Comparison of ENCODE assay signal across 27 cellular contexts in the genomic region with DNA sequence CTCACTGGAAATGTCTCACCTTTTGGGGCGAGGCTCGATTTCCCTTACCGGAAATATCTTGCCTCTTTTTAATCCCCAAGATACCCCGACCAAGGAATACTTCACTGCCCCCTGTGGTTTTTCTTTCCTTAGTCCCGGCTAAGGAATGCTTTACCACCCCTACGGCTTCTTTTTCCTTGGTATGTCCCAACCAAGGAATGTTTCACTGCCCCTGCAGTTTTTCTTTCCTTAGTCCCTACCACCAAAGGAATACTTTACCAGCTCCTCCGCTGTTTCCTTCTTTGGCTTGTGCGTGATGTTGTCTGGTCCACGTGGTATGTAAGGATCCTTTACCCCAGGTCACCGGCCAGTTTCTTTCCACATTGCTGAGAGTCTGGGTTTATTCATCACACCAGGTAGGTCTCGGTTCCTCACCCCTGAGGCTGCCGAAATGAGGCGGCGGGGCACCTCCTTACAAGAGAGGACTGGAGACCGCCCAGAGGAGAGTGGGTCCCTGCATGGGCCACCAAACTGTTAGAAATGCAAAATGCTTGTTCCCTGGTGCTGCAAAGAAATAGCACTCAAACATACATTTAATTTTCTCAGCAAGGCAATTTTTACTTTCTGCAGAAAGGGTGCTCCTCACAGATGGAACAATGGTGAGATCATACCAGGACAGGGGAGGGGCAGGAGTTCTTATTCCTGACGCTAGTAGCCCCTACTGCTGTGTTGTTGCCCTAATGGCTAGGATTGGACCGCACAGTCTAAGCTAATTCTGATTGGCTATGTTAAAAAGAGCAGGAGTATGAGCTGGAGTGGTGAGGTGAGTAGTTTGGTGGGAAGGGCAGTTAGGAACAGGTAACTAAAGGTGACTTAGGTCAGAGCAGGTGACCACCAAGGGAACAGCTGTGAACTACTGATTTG. TPM values are rescaled to one million over a fixed set of nuclear protein-coding genes. Genes with fewer than 3 reads are reported as not detected.
A peak's percentile ranks its signal among the peaks of the same experiment; 100 is the strongest.
DNase-seq lines count a peak whose midpoint lies in the region; ATAC-seq, FAIRE-seq and TF ChIP-seq lines count a peak whose summit lies in the region.
"Had no signal": no experiment of that assay in that cellular context is flagged by ENCODE, and none has a peak within 500 bp of the region (broad histone marks: within the 10 kb centered on the region; RNA-seq: fewer than 3 reads in every experiment).

No MANE protein-coding gene starts in this region.

- TF ChIP-seq CTCF in GM12878 (IDR thresholded peaks at IDR 0.05 in 2 of 3, conservative IDR thresholded peaks at IDR 0.05 in 1 of 3; ENCODE audit: control insufficient read depth in 2 of 3, extremely low read depth in 1 of 3, insufficient read depth in 1 of 3, low read depth in 3 of 3, low read length in 3 of 3) (no peak), sigmoid colon (IDR thresholded peaks at IDR 0.05) (no peak)

- H3K27me3 ChIP-seq in HUES48 (ENCODE audit: control insufficient read depth, insufficient read depth, low read length) (no peaks in the 10 kb centered on the region), GM12878 (replicated peaks in 1 of 2; ENCODE audit: control insufficient read depth in 2 of 2, insufficient read depth in 2 of 2, low read length in 1 of 2) (no peaks in the 10 kb centered on the region; a peak in 1 of 4 replicates), iPS-20b (ENCODE audit: insufficient read depth, low read length) (no peaks in the 10 kb centered on the region), sigmoid colon (no peaks in the 10 kb centered on the region)

- TF ChIP-seq EP300 in GM12878 (IDR thresholded peaks at IDR 0.05; ENCODE audit: borderline replicate concordance in 1 of 2, control insufficient read depth in 1 of 2, low read depth in 2 of 2, low read length in 2 of 2) (no peak), sigmoid colon (IDR thresholded peaks at IDR 0.05) (no peak)

- DNase-seq in GM12878 (ENCODE audit: low read depth, low spot score), result no peak
- DNase-seq in sigmoid colon, result peak; percentile 13
- no peak for DNase-seq in 8988T
- no peak for DNase-seq in stimulated activated CD4-positive, alpha-beta T cell treated with anti-CD3 and anti-CD28 coated beads, Interleukin-2, amount 100 ng/mL, for 48 hours
- no peak for DNase-seq in SW480 (ENCODE audit: low spot score)
- DNase-seq: activated CD4-positive, alpha-beta T cell treated with anti-CD3 and anti-CD28 coated beads, Interleukin-2, amount 50 U/mL, for 48 hours; activated gamma-delta T cell treated with Interleukin-2 at 50 U/mL for 16 hours; activated naive CD8-positive, alpha-beta T cell treated with anti-CD3 and anti-CD28 coated beads, Interleukin-2, amount 50 U/mL, for 24 hours; activated T-cell treated with anti-CD3 and anti-CD28 coated beads, Interleukin-2, amount 50 U/mL, for 48 hours; C1 segment of cervical spinal cord; dermis blood vessel endothelial cell; immature natural killer cell; mesenchymal stem cell; NCI-H1092; NCI-H187 treated with DMSO at 0.1 percent for 48 hours; NCI-H2171; NCI-H524 treated with DMSO at 0.1 percent for 48 hours; occipital lobe; psoas muscle; trophoblast cell had no signal

- 65% methylated on average over 14 of the region's 17 CpGs for WGBS in GM12878 (ENCODE audit: insufficient coverage, insufficient replicate concordance, low lambda C conversion rate, missing lambda C conversion rate)
- WGBS in sigmoid colon, 2 donors, result 95% methylated on average over 17 of the region's 17 CpGs

- peaks cover 32% of the 10 kb centered on the region for H3K9me3 ChIP-seq in HUES48 (ENCODE audit: control insufficient read depth, insufficient read depth, low read length)
- H3K9me3 ChIP-seq in GM12878 (replicated peaks; ENCODE audit: control insufficient read depth, insufficient read depth, low read length), result peaks cover 10% of the 10 kb centered on the region
- peaks cover 35% of the 10 kb centered on the region for H3K9me3 ChIP-seq in iPS-20b (ENCODE audit: insufficient read depth, low read depth, low read length)
- H3K9me3 ChIP-seq in sigmoid colon, result peaks cover 10 to 18% (median 15%) of the 10 kb centered on the region in 4 donors

- POLR2A ChIA-PET in GM12878 (lab: Charles Lee), result no interaction called here

- BruUV-seq in GM12878 (replicated peaks; lab: Mats Ljungman, UMichigan), result no TSS peak

- no peaks in the 10 kb centered on the region for H4K20me1 ChIP-seq in GM12878 (ENCODE audit: control insufficient read depth, insufficient read depth)

- H3K9ac ChIP-seq in HUES48 (ENCODE audit: low read depth, low read length), result no peak overlapping the region
- no peak overlapping the region for H3K9ac ChIP-seq in GM12878 (ENCODE audit: control insufficient read depth, insufficient read depth, low read length)
- H3K9ac ChIP-seq in iPS-20b (ENCODE audit: low read depth, low read length), result no peak overlapping the region

- CTCF ChIA-PET in GM12878 (lab: Yijun Ruan, JAX), result no interaction called here

- peak overlapping the region; percentile 20 for H3K4me3 ChIP-seq in HUES48 (ENCODE audit: low read depth, low read length)
- no peak overlapping the region for H3K4me3 ChIP-seq in GM12878
- peak overlapping the region; percentile 40 for H3K4me3 ChIP-seq in iPS-20b (ENCODE audit: low read length)
- no peak overlapping the region for H3K4me3 ChIP-seq in sigmoid colon
- H3K4me3 ChIP-seq: psoas muscle had no signal

- no peak for ATAC-seq in GM12878
- ATAC-seq: activated CD4-positive, CD25-positive, alpha-beta regulatory T cell treated with anti-CD3 and anti-CD28 coated beads, Interleukin-2, amount 50 U/mL, for 24 hours; activated naive CD8-positive, alpha-beta T cell treated with anti-CD3 and anti-CD28 coated beads, Interleukin-2, amount 50 U/mL, for 24 hours; left lobe of liver; psoas muscle; stimulated activated memory B cell treated with anti-CD40 and anti-IgM and Interleukin-4, amounts not matched to agents 10 μg/mL and 1 μg/mL and 100 μg/mL, for 72 hours had no signal

- H3K4me2 ChIP-seq in GM12878 (ENCODE audit: control insufficient read depth, insufficient read depth), result no peak overlapping the region

- no peak for TF ChIP-seq RAD21 in GM12878 (IDR thresholded peaks at IDR 0.05; ENCODE audit: insufficient read depth, low read depth, low read length)

- H3K36me3 ChIP-seq in HUES48 (ENCODE audit: control insufficient read depth, insufficient read depth, low read length) (no peaks in the 10 kb centered on the region), GM12878 (ENCODE audit: control insufficient read depth in 2 of 2, insufficient read depth in 2 of 2, low read length in 1 of 2) (no peaks in the 10 kb centered on the region), iPS-20b (ENCODE audit: insufficient read depth, low read depth, low read length) (peaks cover 7% of the 10 kb centered on the region; the same call in 1 of the 2 replicates), sigmoid colon (no peaks in the 10 kb centered on the region)

- SMC1A ChIA-PET in GM12878 (lab: Charles Lee; ENCODE audit: uncharacterized antibody, unreplicated experiment), result interaction anchor here (1.1 kb wide), 1 partner anchor 16 kb away, joined by 3 read pairs; no protein-coding TSS in a partner anchor

- H2AFZ ChIP-seq in GM12878 (ENCODE audit: control insufficient read depth, low read depth, low read length), result no peak overlapping the region

- in situ Hi-C loops in GM12878 (cut with MboI), result no loop called here

- FAIRE-seq in GM12878 (lab: Jason Lieb, UNC), result no peak
- FAIRE-seq: endothelial cell of umbilical vein, frontal cortex had no signal

- H3K4me1 ChIP-seq in HUES48 (ENCODE audit: control insufficient read depth, insufficient read depth, low read length), result peaks cover 33% of the 10 kb centered on the region
- H3K4me1 ChIP-seq in GM12878 (ENCODE audit: control insufficient read depth, insufficient read depth, low read length), result no peaks in the 10 kb centered on the region
- peaks cover 22% of the 10 kb centered on the region for H3K4me1 ChIP-seq in iPS-20b (ENCODE audit: insufficient read depth, low read length)
- no peaks in the 10 kb centered on the region for H3K4me1 ChIP-seq in sigmoid colon
- H3K4me1 ChIP-seq: psoas muscle had no signal

- H3K27ac ChIP-seq in HUES48 (ENCODE audit: low read depth, low read length), result no peak overlapping the region
- H3K27ac ChIP-seq in GM12878 (ENCODE audit: control insufficient read depth, insufficient read depth), result no peak overlapping the region
- H3K27ac ChIP-seq in iPS-20b (ENCODE audit: low read length), result no peak overlapping the region
- no peak overlapping the region for H3K27ac ChIP-seq in sigmoid colon
- H3K27ac ChIP-seq: psoas muscle had no signal

- intact Hi-C loops in GM12878 (cut with micrococcal nuclease; ENCODE audit: unreplicated experiment), result no loop called here
- intact Hi-C loops in sigmoid colon (cut with DNase I), result no loop called here

- RAD21 ChIA-PET in GM12878 (lab: Charles Lee; ENCODE audit: unreplicated experiment), result no interaction called here

- no peaks in the 10 kb centered on the region for H3K79me2 ChIP-seq in GM12878 (ENCODE audit: control insufficient read depth, insufficient read depth, low read length)

- TF ChIP-seq POLR2A in GM12878 (IDR thresholded peaks at IDR 0.05; ENCODE audit: low read depth, low read length), result no peak
- no peak for TF ChIP-seq POLR2A in sigmoid colon (IDR thresholded peaks at IDR 0.05)

RNA-seq across cellular contexts. Expression of a gene that starts 33.4 kb away (rescaled TPM):
- total RNA-seq in GM12878 (2013; cell fraction: nucleolus; rRNA removed), result 321 and 343 TPM in 2 replicates
- total RNA-seq in GM12878 (2014; rRNA removed), result 31.6 and 34.9 TPM in 2 replicates
- total RNA-seq in GM12878 (2014; rRNA removed; fragmentation: Illumina TruSeq; extraction: Trizol), result 33.1 and 36.5 TPM in 2 replicates
- 53.4 and 62.4 TPM in 2 replicates for total RNA-seq in GM12878 (2021)
- 16.2 TPM for polyA plus RNA-seq in GM12878 (2011; ENCODE audit: low read depth)
- polyA plus RNA-seq in GM12878 (2011; rRNA removed), result 9.9 and 13.2 TPM in 2 replicates
- 9.4 and 15.1 TPM in 2 replicates for polyA plus RNA-seq in GM12878 (2011; cell fraction: cytosol; rRNA removed)
- polyA plus RNA-seq in GM12878 (2011; cell fraction: nucleus; rRNA removed), result 47.2 and 56.6 TPM in 2 replicates
- polyA plus RNA-seq in GM12878 (2012), result 24.0 and 32.4 TPM in 2 replicates
- 28.7 and 31.3 TPM in 2 replicates for polyA plus RNA-seq in GM12878 (2014; fragmentation: Illumina TruSeq; extraction: Trizol)
- polyA plus RNA-seq in GM12878 (2014; fragmentation: Nextera tagmentation; extraction: Ambion mirVana), result 1 to 10 TPM; 1.4 to 4.4 TPM
- polyA plus RNA-seq in GM12878 (2014; rRNA removed), result 27.6 and 32.8 TPM in 2 replicates
- 10 to 100 TPM; 33.8 to 37.2 TPM for polyA plus RNA-seq in GM12878 (2016; fragmentation: Nextera tagmentation; extraction: Ambion mirVana)
- polyA minus RNA-seq in GM12878 (2011; rRNA and poly(A)+ RNA removed), result 63.4 and 67.7 TPM in 2 replicates
- 16.7 and 19.8 TPM in 2 replicates for polyA minus RNA-seq in GM12878 (2011; cell fraction: cytosol; rRNA and poly(A)+ RNA removed)
- 120 and 193 TPM in 2 replicates for polyA minus RNA-seq in GM12878 (2011; cell fraction: nucleus; rRNA and poly(A)+ RNA removed)
- total RNA-seq in sigmoid colon, result 100 to 1,000 TPM in 1 of 4 donors, 10 to 100 TPM in 3; 53.9 to 117 (median 56.2) TPM
- 10 to 100 TPM in 1 of 3 donors, 1 to 10 TPM in 2; 2.4 to 14.8 (median 3.0) TPM for polyA plus RNA-seq in sigmoid colon

RNA-seq across cellular contexts. Expression of a gene that starts 54.0 kb away (rescaled TPM):
- 42.7 and 44.0 TPM in 2 replicates for total RNA-seq in GM12878 (2013; cell fraction: nucleolus; rRNA removed)
- total RNA-seq in GM12878 (2014; rRNA removed), result 104 and 109 TPM in 2 replicates
- total RNA-seq in GM12878 (2014; rRNA removed; fragmentation: Illumina TruSeq; extraction: Trizol), result 145 and 157 TPM in 2 replicates
- total RNA-seq in GM12878 (2021), result 91.1 and 92.9 TPM in 2 replicates
- 28.5 TPM for polyA plus RNA-seq in GM12878 (2011; ENCODE audit: low read depth)
- 47.2 and 79.2 TPM in 2 replicates for polyA plus RNA-seq in GM12878 (2011; rRNA removed)
- 17.6 and 17.8 TPM in 2 replicates for polyA plus RNA-seq in GM12878 (2011; cell fraction: cytosol; rRNA removed)
- 17.5 and 29.0 TPM in 2 replicates for polyA plus RNA-seq in GM12878 (2011; cell fraction: nucleus; rRNA removed)
- 45.2 and 56.4 TPM in 2 replicates for polyA plus RNA-seq in GM12878 (2012)
- polyA plus RNA-seq in GM12878 (2014; fragmentation: Illumina TruSeq; extraction: Trizol), result 286 and 334 TPM in 2 replicates
- polyA plus RNA-seq in GM12878 (2014; fragmentation: Nextera tagmentation; extraction: Ambion mirVana), result 100 to 1,000 TPM; 156 to 171 TPM
- 57.9 and 61.7 TPM in 2 replicates for polyA plus RNA-seq in GM12878 (2014; rRNA removed)
- 100 to 1,000 TPM; 164 to 183 TPM for polyA plus RNA-seq in GM12878 (2016; fragmentation: Nextera tagmentation; extraction: Ambion mirVana)
- polyA minus RNA-seq in GM12878 (2011; rRNA and poly(A)+ RNA removed), result 16.8 TPM in 2 replicates
- 11.6 and 17.8 TPM in 2 replicates for polyA minus RNA-seq in GM12878 (2011; cell fraction: cytosol; rRNA and poly(A)+ RNA removed)
- polyA minus RNA-seq in GM12878 (2011; cell fraction: nucleus; rRNA and poly(A)+ RNA removed), result 7.7 and 19.3 TPM in 2 replicates
- 10 to 100 TPM; 25.4 to 51.2 (median 32.1) TPM for total RNA-seq in sigmoid colon
- 10 to 100 TPM; 19.9 to 38.3 (median 23.4) TPM for polyA plus RNA-seq in sigmoid colon

Comparison
In these comparisons a context has a peak if more than half of its experiments do, and no peak if none do; other contexts are left out.
1. H3K4me3 ChIP-seq: peak in HUES48 (single experiment) and iPS-20b (single experiment); none in GM12878 (single experiment) and sigmoid colon (0 of 4).